12 cellular contexts compared by ENCODE assay signal in genomic region chr6:43790031-43790430, GRCh38. TPM values are rescaled to one million over a fixed set of nuclear protein-coding genes. Genes with fewer than 3 reads are reported as not detected.
DNase-seq lines count a peak whose midpoint lies in the region; ATAC-seq and TF ChIP-seq lines count a peak whose summit lies in the region.
"Had no signal": no experiment of that assay in that cellular context is flagged by ENCODE, and none has a peak within 500 bp of the region (broad histone marks: within the 10 kb centered on the region; RNA-seq: fewer than 3 reads in every experiment).

No MANE protein-coding gene starts in this region.

- H3F3A ChIP-seq in PC-3 (ENCODE audit: low read length, unreplicated experiment): no peaks in the 10 kb centered on the region

- H2AFZ ChIP-seq in PC-3 (ENCODE audit: low read length): no peak overlapping the region

- 0 out of 2 replicates have a peak, but pooled peaks cover 3% of the 10 kb centered on the region for H4K20me1 ChIP-seq in PC-3 (ENCODE audit: low read length)

- H3K4me2 ChIP-seq in PC-3 (ENCODE audit: low read length): no peak overlapping the region

- TF ChIP-seq CTCF in PC-3 (conservative IDR thresholded peaks at IDR 0.05; ENCODE audit: low read depth, low read length) (no peak), progenitor cell of endocrine pancreas (IDR thresholded peaks at IDR 0.05; ENCODE audit: unreplicated experiment) (no peak)

- H3K9me2 ChIP-seq in PC-3 (replicated peaks; ENCODE audit: low read length): no peaks in the 10 kb centered on the region

- H3K9ac ChIP-seq in PC-3 (ENCODE audit: low read length): no peak overlapping the region

- H3K27me3 ChIP-seq in PC-3 (ENCODE audit: low read length): no peaks in the 10 kb centered on the region

- DNase-seq in AG20443 (ENCODE audit: low spot score): peak; percentile 76
- DNase-seq in PC-3: no peak
- DNase-seq in fibroblast of the conjunctiva (ENCODE audit: low read depth): peak; percentile 82
- DNase-seq in progenitor cell of endocrine pancreas (ENCODE audit: low spot score, unreplicated experiment): no peak
- no peak for DNase-seq in DMS79 treated with DMSO at 0.1 percent for 48 hours (lab: John Stamatoyannopoulos, UW)
- DNase-seq in NCI-H524 (lab: John Stamatoyannopoulos, UW): no peak
- no peak for DNase-seq in NCI-H345 treated with DMSO at 0.1 percent for 48 hours (lab: John Stamatoyannopoulos, UW; ENCODE audit: unreplicated experiment)
- DNase-seq: activated CD8-positive, alpha-beta memory T cell treated with anti-CD3 and anti-CD28 coated beads, Interleukin-2, amount 50 U/mL, for 48 hours; amygdala; KG1; stimulated activated naive CD4-positive, alpha-beta T cell had no signal

- ATAC-seq in PC-3 (peak; percentile 37; the same call in 1 of the 2 replicates), HG03280 (IDR thresholded peaks at IDR 0.05; ENCODE audit: unreplicated experiment) (no peak)

- peaks cover 9% of the 10 kb centered on the region for H3K36me3 Mint-ChIP-seq in progenitor cell of endocrine pancreas (ENCODE audit: insufficient read depth)

- peak overlapping the region; percentile 1 for H3K27ac Mint-ChIP-seq in progenitor cell of endocrine pancreas

- no peaks in the 10 kb centered on the region for H3K9me3 ChIP-seq in PC-3 (ENCODE audit: low read length)

- no peaks in the 10 kb centered on the region for H3K9me3 Mint-ChIP-seq in progenitor cell of endocrine pancreas (ENCODE audit: low read depth)

- intact Hi-C loops in PC-3 (cut with micrococcal nuclease): no loop called here

- peaks cover 6% of the 10 kb centered on the region for H3K36me3 ChIP-seq in PC-3 (ENCODE audit: low read depth, low read length)

- H3K27ac ChIP-seq in PC-3 (ENCODE audit: low read length): no peak overlapping the region

- no TSS peak for BruUV-seq in PC-3 (replicated peaks; lab: Mats Ljungman, UMichigan)

- no peaks in the 10 kb centered on the region for H3K79me2 ChIP-seq in PC-3 (ENCODE audit: low read length)

- peaks cover 4% of the 10 kb centered on the region for H3K4me1 Mint-ChIP-seq in progenitor cell of endocrine pancreas (ENCODE audit: low read depth)

- no peak overlapping the region for H3K4me3 Mint-ChIP-seq in progenitor cell of endocrine pancreas (ENCODE audit: low read depth)

- H3K27me3 Mint-ChIP-seq in progenitor cell of endocrine pancreas: no peaks in the 10 kb centered on the region

- no peak overlapping the region for H3K4me3 ChIP-seq in PC-3 (ENCODE audit: low read length)

- peaks cover 7% of the 10 kb centered on the region; the same call in 1 of the 2 replicates for H3K4me1 ChIP-seq in PC-3 (ENCODE audit: insufficient read depth, low read length)

- CTCF ChIA-PET in PC-3 (lab: Charles Lee): no interaction called here

- POLR2A ChIA-PET in PC-3 (lab: Charles Lee; ENCODE audit: unreplicated experiment): no interaction called here

RNA-seq across cellular contexts. Expression of gene VEGFA, which starts 20.0 kb away (rescaled TPM):
- total RNA-seq in PC-3 (2014; rRNA removed): 146 and 190 TPM in 2 replicates
- total RNA-seq in progenitor cell of endocrine pancreas: 243 and 267 TPM in 2 replicates

Comparison
In these comparisons a context has a peak if more than half of its experiments do, and no peak if none do; other contexts are left out.
1. DNase-seq: peak in AG20443 (single experiment) and fibroblast of the conjunctiva (single experiment); none in PC-3 (single experiment), progenitor cell of endocrine pancreas (single experiment), DMS79 treated with DMSO at 0.1 percent for 48 hours (single experiment), NCI-H524 (0 of 2) and NCI-H345 treated with DMSO at 0.1 percent for 48 hours (single experiment).